In the genomic region with DNA sequence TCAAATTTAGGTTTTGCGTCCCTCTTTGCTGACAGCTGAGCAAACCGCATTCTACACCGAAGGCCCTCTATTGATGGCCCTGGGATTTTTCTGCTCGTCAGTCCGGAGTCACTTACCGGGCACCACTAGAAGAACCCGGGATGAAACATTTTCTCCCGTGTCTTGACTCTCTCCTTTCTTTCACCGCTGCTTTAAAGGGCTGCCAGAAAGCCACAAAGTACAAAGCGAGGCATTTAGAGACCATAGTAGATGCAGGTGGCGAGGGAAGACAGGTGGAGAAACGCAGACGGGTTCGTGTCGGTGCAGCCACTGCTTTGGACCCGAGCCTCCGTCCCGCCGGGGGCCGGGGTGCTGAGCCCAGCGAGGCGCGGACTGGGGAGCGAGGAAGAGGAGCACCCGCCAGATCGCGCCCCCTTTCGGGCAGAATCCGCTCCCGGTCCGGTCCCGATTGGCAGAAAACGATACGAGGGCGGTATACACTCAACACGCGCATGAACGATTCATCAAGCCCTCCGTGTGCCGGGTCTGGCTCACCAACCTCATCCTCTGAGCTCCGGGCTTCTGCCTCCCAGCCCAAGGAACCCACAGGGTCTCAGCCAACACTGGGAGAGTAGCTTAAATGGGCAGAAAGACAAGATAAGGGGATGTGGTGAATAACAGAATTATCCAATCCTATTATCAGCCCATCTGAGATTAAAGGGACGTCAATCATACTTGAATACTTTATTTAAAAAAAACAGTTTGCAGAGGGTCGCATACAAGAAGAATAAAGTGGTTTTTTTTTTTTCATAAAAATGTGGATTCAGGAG, we compare ENCODE assay signal across 8 cellular contexts.
A peak's percentile ranks its signal among the peaks of the same experiment; 100 is the strongest.
DNase-seq lines count a peak whose midpoint lies in the region; ATAC-seq, FAIRE-seq and TF ChIP-seq lines count a peak whose summit lies in the region.

No MANE protein-coding gene starts in this region.

- H2AFZ ChIP-seq in mammary epithelial cell (ENCODE audit: low read depth, low read length), result peak overlapping the region; percentile 93

- dilution Hi-C loops in mammary epithelial cell (cut with HindIII; ENCODE audit: low sequenced_read_pairs), result no loop called here

- H3K4me2 ChIP-seq in mammary epithelial cell (ENCODE audit: insufficient read depth, low read depth, low read length), result peak overlapping the region; percentile 79

- peak overlapping the region; percentile 83 for H3K4me3 ChIP-seq in WI38 (ENCODE audit: low read depth, low read length)
- H3K4me3 ChIP-seq in mammary epithelial cell (replicated peaks in 1 of 3; ENCODE audit: insufficient read depth in 1 of 3, low read depth in 2 of 3, low read length in 3 of 3), result peak overlapping the region; percentile 73 to 100 (median 78)
- peak overlapping the region; percentile 55 to 65 for H3K4me3 ChIP-seq in small intestine (ENCODE audit: low read depth in 1 of 2, low read length in 2 of 2)

- ATAC-seq in GM18519 (IDR thresholded peaks at IDR 0.05; ENCODE audit: low FRiP score, unreplicated experiment) (peak; percentile 55), HG03135 (IDR thresholded peaks at IDR 0.05; ENCODE audit: unreplicated experiment) (peak; percentile 44)

- no TSS peak for BruUV-seq in mammary epithelial cell (replicated peaks; lab: Mats Ljungman, UMichigan)

- peak; percentile 84 for DNase-seq in A172 (ENCODE audit: low spot score)
- DNase-seq in NCI-H2227 treated with DMSO at 0.1 percent for 48 hours (lab: John Stamatoyannopoulos, UW), result peak; percentile 93
- DNase-seq in mammary epithelial cell, result peak; percentile 80
- DNase-seq in immature natural killer cell, result peak; percentile 76 to 82 (median 77)
- DNase-seq in small intestine, result peak; percentile 66

- CTCF ChIA-PET in mammary epithelial cell (lab: Charles Lee; ENCODE audit: low non-redundant PET), result interaction anchor here (0.9 kb wide), 1 partner anchor 57 kb away, joined by 3 read pairs; no protein-coding TSS in a partner anchor

- peak overlapping the region; percentile 77 to 89 (median 87) for H3K27ac Mint-ChIP-seq in immature natural killer cell

- intact Hi-C loops in mammary epithelial cell (cut with micrococcal nuclease), result loop anchor here (1.0 to 10.0 kb wide), 10 partner anchors 24 to 748 kb away; a partner anchor contains a TSS

- no peaks in the 10 kb centered on the region for H4K20me1 ChIP-seq in mammary epithelial cell (ENCODE audit: insufficient read depth, low read length)

- H3K4me1 ChIP-seq in mammary epithelial cell (ENCODE audit: insufficient read depth, low read length), result no peaks in the 10 kb centered on the region
- H3K4me1 ChIP-seq in small intestine (ENCODE audit: control insufficient read depth in 2 of 2, insufficient read depth in 1 of 2, low read depth in 1 of 2, low read length in 1 of 2), result peaks cover 0 to 4% of the 10 kb centered on the region in 2 donors

- no peak for FAIRE-seq in small intestine (lab: Jason Lieb, UNC)

- H3K27me3 ChIP-seq in mammary epithelial cell (ENCODE audit: insufficient read depth, low read length) (no peaks in the 10 kb centered on the region), small intestine (ENCODE audit: control insufficient read depth in 2 of 2, insufficient read depth in 2 of 2, low read length in 2 of 2) (no peaks in the 10 kb centered on the region)

- in situ Hi-C loops in mammary epithelial cell (cut with MboI; ENCODE audit: low sequenced_read_pairs in 2 of 2), result loop anchor here (5.0 to 10.0 kb wide), 2 partner anchors 176 to 178 kb away; no protein-coding TSS in a partner anchor

- H3K27ac ChIP-seq in mammary epithelial cell (ENCODE audit: insufficient read depth, low read depth, low read length) (no peak overlapping the region), small intestine (ENCODE audit: low read depth in 1 of 2, low read length in 1 of 2) (peak overlapping the region; percentile 16 to 71)

- no peaks in the 10 kb centered on the region for H3K36me3 ChIP-seq in mammary epithelial cell (ENCODE audit: insufficient read depth, low read length)
- no peaks in the 10 kb centered on the region for H3K36me3 ChIP-seq in small intestine (ENCODE audit: control insufficient read depth in 2 of 2, insufficient read depth in 2 of 2, low read length in 2 of 2)

- peak overlapping the region; percentile 90 to 96 (median 93) for H3K4me3 Mint-ChIP-seq in immature natural killer cell

- H3K79me2 ChIP-seq in mammary epithelial cell (ENCODE audit: insufficient read depth, low read length), result no peaks in the 10 kb centered on the region

- peaks cover 0 to 5% (median 0%) of the 10 kb centered on the region in 6 donors for H3K9me3 Mint-ChIP-seq in immature natural killer cell

- peak overlapping the region; percentile 62 for H3K9ac ChIP-seq in mammary epithelial cell (ENCODE audit: insufficient read depth, low read length)

- 1% methylated on average over 30 of the region's 43 CpGs for WGBS in mammary epithelial cell (ENCODE audit: low coverage, missing lambda C conversion rate)
- WGBS in small intestine, 3 donors, result 0 to 1% (median 1%) methylated on average over 42 to 43 of the region's 43 CpGs

- TF ChIP-seq CTCF in WI38 (IDR thresholded peaks at IDR 0.05; ENCODE audit: low read depth, low read length), result peak; percentile 63
- TF ChIP-seq CTCF in mammary epithelial cell (conservative IDR thresholded peaks at IDR 0.05 in 1 of 2, IDR thresholded peaks at IDR 0.05 in 1 of 2; ENCODE audit: extremely low read depth in 1 of 2, insufficient read depth in 1 of 2, low read depth in 1 of 2, low read length in 2 of 2), result peak; percentile 37 to 81

- H3K9me3 ChIP-seq in mammary epithelial cell (replicated peaks; ENCODE audit: insufficient read depth, low read length), result no peaks in the 10 kb centered on the region
- no peaks in the 10 kb centered on the region for H3K9me3 ChIP-seq in small intestine (ENCODE audit: control insufficient read depth, low read depth)

- H3K4me1 Mint-ChIP-seq in immature natural killer cell, result peaks cover 23 to 30% of the 10 kb centered on the region in 2 donors

- peaks cover 20 to 49% (median 32%) of the 10 kb centered on the region in 3 donors for H3K27me3 Mint-ChIP-seq in immature natural killer cell (ENCODE audit: low read depth in 3 of 3)

- H3K36me3 Mint-ChIP-seq in immature natural killer cell, result no peaks in the 10 kb centered on the region
